Comparison of ENCODE assay signal across 11 cellular contexts in genomic region chr12:95412826-95413311, GRCh38.
DNase-seq lines count a peak whose midpoint lies in the region; ATAC-seq, FAIRE-seq and TF ChIP-seq lines count a peak whose summit lies in the region.
"Had no signal": no experiment of that assay in that cellular context is flagged by ENCODE, and none has a peak within 500 bp of the region (broad histone marks: within the 10 kb centered on the region; RNA-seq: fewer than 3 reads in every experiment).

No MANE protein-coding gene starts in this region.

- ATAC-seq in GM19455 (IDR thresholded peaks at IDR 0.05; ENCODE audit: unreplicated experiment): no peak
- ATAC-seq in GM18517 (IDR thresholded peaks at IDR 0.05; ENCODE audit: unreplicated experiment): no peak

- CTCF ChIA-PET in A673 (lab: Charles Lee): interaction anchor here (0.6 kb wide), 1 partner anchor 121 kb away, joined by 4 read pairs; no protein-coding TSS in a partner anchor

- H3K9me3 Mint-ChIP-seq in astrocyte (ENCODE audit: unreplicated experiment): no peaks in the 10 kb centered on the region
- no peaks in the 10 kb centered on the region for H3K9me3 Mint-ChIP-seq in activated T-helper 1 cell treated with anti-CD3 and anti-CD28 coated beads, Interleukin-12 subunit alpha, Interleukin-12 subunit beta, Interleukin-2, Interleukin-4 antibody, amounts not matched to agents 30 ng/mL and 10 ng/mL and 1 ng/mL, durations not matched to agents 14 hours and 24 hours and 36 hours
- H3K9me3 Mint-ChIP-seq: dendritic cell treated with granulocyte-macrophage colony-stimulating factor and Interleukin-4, amounts not matched to agents 40 ng/mL and 50 ng/mL, for 4 days had no signal

- BruUV-seq in A673 (replicated peaks; lab: Mats Ljungman, UMichigan): no TSS peak

- no peaks in the 10 kb centered on the region for H3K9me2 ChIP-seq in hepatocyte (replicated peaks; ENCODE audit: insufficient read depth)

- peak; percentile 52 for FAIRE-seq in astrocyte (lab: Jason Lieb, UNC)

- H2AFZ ChIP-seq in astrocyte (ENCODE audit: low read depth, low read length) (no peak overlapping the region), hepatocyte (no peak overlapping the region)

- intact Hi-C loops in A673 (cut with micrococcal nuclease; ENCODE audit: unreplicated experiment): no loop called here
- intact Hi-C loops in activated T-helper 1 cell treated with anti-CD3 and anti-CD28 coated beads, Interleukin-12 subunit alpha, Interleukin-12 subunit beta, Interleukin-2, Interleukin-4 antibody, amounts not matched to agents 30 ng/mL and 10 ng/mL and 1 ng/mL, durations not matched to agents 14 hours and 24 hours and 36 hours (cut with micrococcal nuclease): no loop called here

- H3K4me3 ChIP-seq in A673 (ENCODE audit: low read depth, low read length, poor library complexity, severe bottlenecking) (no peak overlapping the region), HFF-Myc (replicated peaks; ENCODE audit: low read depth, low read length) (no peak overlapping the region), astrocyte (ENCODE audit: insufficient read depth, low read depth, low read length) (no peak overlapping the region), hepatocyte (no peak overlapping the region)
- H3K4me3 ChIP-seq: ovary had no signal

- H3K9me3 ChIP-seq in A673 (ENCODE audit: low read depth, low read length, poor library complexity, severe bottlenecking): no peaks in the 10 kb centered on the region
- no peaks in the 10 kb centered on the region for H3K9me3 ChIP-seq in astrocyte (ENCODE audit: insufficient read depth, low read depth, low read length)
- H3K9me3 ChIP-seq in hepatocyte (ENCODE audit: low read depth): no peaks in the 10 kb centered on the region
- H3K9me3 ChIP-seq: ovary had no signal

- TF ChIP-seq CTCF in A673 (conservative IDR thresholded peaks at IDR 0.05; ENCODE audit: low read depth, low read length) (no peak), HFF-Myc (IDR thresholded peaks at IDR 0.05; ENCODE audit: low read depth, low read length, missing control alignments) (no peak), astrocyte (IDR thresholded peaks at IDR 0.05; ENCODE audit: insufficient read depth, low read depth, low read length) (no peak), hepatocyte (IDR thresholded peaks at IDR 0.05; ENCODE audit: poor library complexity) (no peak), GM20000 (IDR thresholded peaks at IDR 0.05; ENCODE audit: extremely low read depth, missing control alignments) (no peak)

- no peak overlapping the region for H3K9ac ChIP-seq in astrocyte (ENCODE audit: low read length)

- H3K27ac ChIP-seq in A673 (ENCODE audit: low read depth, low read length, poor library complexity, severe bottlenecking) (peak overlapping the region; percentile 81), astrocyte (ENCODE audit: low read depth, low read length) (no peak overlapping the region), hepatocyte (peak overlapping the region; percentile 74)
- H3K27ac ChIP-seq: C4-2B, ovary had no signal

- WGBS in hepatocyte (ENCODE audit: low lambda C conversion rate, missing lambda C conversion rate): 59% methylated on average over 3 of the region's 3 CpGs

- no peak overlapping the region for H3K4me2 ChIP-seq in astrocyte (ENCODE audit: low read length)
- H3K4me2 ChIP-seq in hepatocyte: peak overlapping the region; percentile 20

- no peak overlapping the region for H3K4me3 Mint-ChIP-seq in astrocyte (ENCODE audit: unreplicated experiment)
- H3K4me3 Mint-ChIP-seq in activated T-helper 1 cell treated with anti-CD3 and anti-CD28 coated beads, Interleukin-12 subunit alpha, Interleukin-12 subunit beta, Interleukin-2, Interleukin-4 antibody, amounts not matched to agents 30 ng/mL and 10 ng/mL and 1 ng/mL, durations not matched to agents 14 hours and 24 hours and 36 hours: no peak overlapping the region
- H3K4me3 Mint-ChIP-seq: dendritic cell treated with granulocyte-macrophage colony-stimulating factor and Interleukin-4, amounts not matched to agents 40 ng/mL and 50 ng/mL, for 4 days had no signal

- peaks cover 18% of the 10 kb centered on the region for H3K4me1 ChIP-seq in A673 (ENCODE audit: insufficient read depth, low read length, poor library complexity, severe bottlenecking)
- peaks cover 5% of the 10 kb centered on the region for H3K4me1 ChIP-seq in astrocyte (ENCODE audit: insufficient read depth, low read length)
- H3K4me1 ChIP-seq in hepatocyte (ENCODE audit: insufficient read depth): no peaks in the 10 kb centered on the region

- H3K79me2 ChIP-seq in astrocyte (ENCODE audit: insufficient read depth, low read length): no peaks in the 10 kb centered on the region
- H3K79me2 ChIP-seq in hepatocyte: no peaks in the 10 kb centered on the region

- DNase-seq in A673 (ENCODE audit: low spot score) (peak; percentile 82), HFF-Myc (ENCODE audit: extremely low read depth, low read depth) (peak; percentile 69), astrocyte (ENCODE audit: low read depth) (peak; percentile 85), hepatocyte (ENCODE audit: low spot score) (peak; percentile 49), GM20000 (ENCODE audit: low spot score) (no peak)
- no peak for DNase-seq in activated T-helper 1 cell treated with anti-CD3 and anti-CD28 coated beads, Interleukin-12 subunit alpha, Interleukin-12 subunit beta, Interleukin-2, Interleukin-4 antibody, amounts not matched to agents 30 ng/mL and 10 ng/mL and 1 ng/mL, durations not matched to agents 14 hours and 24 hours and 36 hours (ENCODE audit: low spot score)

- H3K4me1 Mint-ChIP-seq in astrocyte (ENCODE audit: low read depth, unreplicated experiment): peaks cover 3% of the 10 kb centered on the region
- H3K4me1 Mint-ChIP-seq in activated T-helper 1 cell treated with anti-CD3 and anti-CD28 coated beads, Interleukin-12 subunit alpha, Interleukin-12 subunit beta, Interleukin-2, Interleukin-4 antibody, amounts not matched to agents 30 ng/mL and 10 ng/mL and 1 ng/mL, durations not matched to agents 14 hours and 24 hours and 36 hours (ENCODE audit: low read depth): no peaks in the 10 kb centered on the region

- no peaks in the 10 kb centered on the region for H3K27me3 ChIP-seq in A673 (replicated peaks; ENCODE audit: insufficient read depth, low read depth, low read length, poor library complexity)
- H3K27me3 ChIP-seq in astrocyte (ENCODE audit: insufficient read depth, low read length): peaks cover 4% of the 10 kb centered on the region
- H3K27me3 ChIP-seq in hepatocyte: no peaks in the 10 kb centered on the region
- H3K27me3 ChIP-seq: ovary had no signal

- no peaks in the 10 kb centered on the region for H3K36me3 Mint-ChIP-seq in astrocyte (ENCODE audit: low read depth, unreplicated experiment)
- H3K36me3 Mint-ChIP-seq in activated T-helper 1 cell treated with anti-CD3 and anti-CD28 coated beads, Interleukin-12 subunit alpha, Interleukin-12 subunit beta, Interleukin-2, Interleukin-4 antibody, amounts not matched to agents 30 ng/mL and 10 ng/mL and 1 ng/mL, durations not matched to agents 14 hours and 24 hours and 36 hours (ENCODE audit: low read depth): no peaks in the 10 kb centered on the region

- H3K36me3 ChIP-seq in A673 (ENCODE audit: insufficient read depth, low read length, poor library complexity, severe bottlenecking): no peaks in the 10 kb centered on the region
- H3K36me3 ChIP-seq in astrocyte (ENCODE audit: insufficient read depth, low read length): no peaks in the 10 kb centered on the region
- no peaks in the 10 kb centered on the region for H3K36me3 ChIP-seq in hepatocyte (replicated peaks; ENCODE audit: insufficient read depth, low read depth)
- H3K36me3 ChIP-seq: ovary had no signal

- H3K27ac Mint-ChIP-seq in astrocyte (ENCODE audit: unreplicated experiment): peak overlapping the region; percentile 91
- no peak overlapping the region for H3K27ac Mint-ChIP-seq in activated T-helper 1 cell treated with anti-CD3 and anti-CD28 coated beads, Interleukin-12 subunit alpha, Interleukin-12 subunit beta, Interleukin-2, Interleukin-4 antibody, amounts not matched to agents 30 ng/mL and 10 ng/mL and 1 ng/mL, durations not matched to agents 14 hours and 24 hours and 36 hours
- H3K27ac Mint-ChIP-seq: dendritic cell treated with granulocyte-macrophage colony-stimulating factor and Interleukin-4, amounts not matched to agents 40 ng/mL and 50 ng/mL, for 4 days had no signal

- POLR2A ChIA-PET in A673 (lab: Charles Lee; ENCODE audit: low non-redundant PET): interaction anchor here (1.3 kb wide), 1 partner anchor 61 kb away, joined by 4 read pairs; the partner anchor contains the start of gene METAP2

- H4K20me1 ChIP-seq in astrocyte (ENCODE audit: insufficient read depth, low read length) (no peaks in the 10 kb centered on the region), hepatocyte (ENCODE audit: insufficient read depth, poor library complexity, severe bottlenecking) (no peaks in the 10 kb centered on the region)

- H3K27me3 Mint-ChIP-seq in astrocyte (ENCODE audit: low read depth, unreplicated experiment): peaks cover 11% of the 10 kb centered on the region
- H3K27me3 Mint-ChIP-seq in activated T-helper 1 cell treated with anti-CD3 and anti-CD28 coated beads, Interleukin-12 subunit alpha, Interleukin-12 subunit beta, Interleukin-2, Interleukin-4 antibody, amounts not matched to agents 30 ng/mL and 10 ng/mL and 1 ng/mL, durations not matched to agents 14 hours and 24 hours and 36 hours (ENCODE audit: insufficient read depth): peaks cover 7% of the 10 kb centered on the region
- H3K27me3 Mint-ChIP-seq: dendritic cell treated with granulocyte-macrophage colony-stimulating factor and Interleukin-4, amounts not matched to agents 40 ng/mL and 50 ng/mL, for 4 days had no signal

Comparison
In these comparisons a context has a peak if more than half of its experiments do, and no peak if none do; other contexts are left out.
1. DNase-seq: peak in A673 (single experiment), HFF-Myc (single experiment), astrocyte (single experiment) and hepatocyte (single experiment); none in activated T-helper 1 cell treated with anti-CD3 and anti-CD28 coated beads, Interleukin-12 subunit alpha, Interleukin-12 subunit beta, Interleukin-2, Interleukin-4 antibody, amounts not matched to agents 30 ng/mL and 10 ng/mL and 1 ng/mL, durations not matched to agents 14 hours and 24 hours and 36 hours (single experiment) and GM20000 (single experiment).